20 cellular contexts compared by ENCODE assay signal in the genomic region with DNA sequence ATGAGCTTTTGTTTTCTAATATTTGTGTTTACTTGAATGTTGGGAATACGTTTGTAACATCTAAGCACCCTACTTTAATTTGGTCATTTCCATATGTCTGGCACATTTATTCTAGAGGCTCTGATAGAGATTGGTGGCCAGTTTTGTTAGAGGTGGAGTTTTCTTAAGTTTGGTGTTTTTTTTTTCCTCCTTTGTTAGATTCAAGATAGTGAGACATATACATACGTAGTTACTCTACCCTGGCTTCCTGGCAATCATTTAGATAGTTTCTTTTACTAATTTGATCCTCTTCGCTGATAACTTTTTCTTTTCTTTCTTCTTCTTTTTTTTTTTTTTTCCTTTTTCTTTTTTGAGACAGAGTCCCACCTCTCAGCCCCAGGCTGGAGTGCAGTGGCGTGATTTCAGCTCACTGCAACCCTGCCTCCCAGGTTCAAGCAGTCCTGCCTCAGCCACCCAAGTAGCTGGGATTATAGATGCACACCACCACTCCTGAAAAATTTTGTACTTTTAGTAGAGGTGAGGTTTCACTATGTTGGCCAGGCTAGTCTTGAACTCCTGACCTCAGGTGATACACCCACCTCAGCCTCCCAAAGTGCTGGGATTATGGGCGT. TPM values are rescaled to one million over a fixed set of nuclear protein-coding genes. Genes with fewer than 3 reads are reported as not detected.
A peak's percentile ranks its signal among the peaks of the same experiment; 100 is the strongest.
DNase-seq lines count a peak whose midpoint lies in the region; ATAC-seq and TF ChIP-seq lines count a peak whose summit lies in the region.
"Had no signal": no experiment of that assay in that cellular context is flagged by ENCODE, and none has a peak within 500 bp of the region (broad histone marks: within the 10 kb centered on the region; RNA-seq: fewer than 3 reads in every experiment).

No MANE protein-coding gene starts in this region.

- H3K9me3 ChIP-seq in MM.1S (replicated peaks; ENCODE audit: insufficient read depth, low read length) = no peaks in the 10 kb centered on the region
- H3K9me3 ChIP-seq: body of pancreas, sigmoid colon had no signal

- no peak for TF ChIP-seq CTCF in MM.1S (IDR thresholded peaks at IDR 0.05; ENCODE audit: low read length)

- H3K27me3 ChIP-seq in MM.1S (replicated peaks; ENCODE audit: insufficient read depth, low read length) = no peaks in the 10 kb centered on the region
- H3K27me3 ChIP-seq: body of pancreas, sigmoid colon, tibial artery had no signal

- peaks cover 5% of the 10 kb centered on the region for H3F3A ChIP-seq in MM.1S (ENCODE audit: insufficient read depth, low read length)

- H2AFZ ChIP-seq in MM.1S (ENCODE audit: low read length) = no peak overlapping the region
- H2AFZ ChIP-seq: parathyroid adenoma had no signal

- peaks cover 97% of the 10 kb centered on the region for H3K79me2 ChIP-seq in MM.1S (ENCODE audit: low read length)

- ATAC-seq in activated T-cell treated with anti-CD3 and anti-CD28 coated beads, Interleukin-2, amount 50 U/mL, for 72 hours (replicated peaks in 1 of 2) = peak; percentile 51 to 65
- ATAC-seq in activated naive CD8-positive, alpha-beta T cell treated with anti-CD3 and anti-CD28 coated beads, Interleukin-2, amount 50 U/mL, for 24 hours = no peak
- peak; percentile 73 for ATAC-seq in stimulated activated effector memory CD8-positive, alpha-beta T cell treated with anti-CD3 and anti-CD28 coated beads, Interleukin-12 subunit alpha, Interleukin-12 subunit beta, amount 100 ng/mL, for 72 hours
- no peak for ATAC-seq in GM18502 (IDR thresholded peaks at IDR 0.05; ENCODE audit: poor library complexity, unreplicated experiment)
- ATAC-seq: body of pancreas had no signal

- H3K36me3 Mint-ChIP-seq in activated T-cell treated with anti-CD3 and anti-CD28 coated beads, Interleukin-2, amount 50 U/mL, for 72 hours (ENCODE audit: insufficient read depth in 2 of 2) = peaks cover 25 to 54% of the 10 kb centered on the region in 2 donors
- H3K36me3 Mint-ChIP-seq in T-helper 1 cell treated with Interleukin-12 subunit alpha and Interleukin-12 subunit beta and Interleukin-4 antibody, amounts not matched to agents 30 μg/mL and 1 μg/mL, for 36 hours (ENCODE audit: low read depth) = peaks cover 63% of the 10 kb centered on the region
- peaks cover 70% of the 10 kb centered on the region for H3K36me3 Mint-ChIP-seq in activated naive CD8-positive, alpha-beta T cell treated with anti-CD3 and anti-CD28 coated beads, Interleukin-2, amount 50 U/mL, for 24 hours (ENCODE audit: low read depth)
- peaks cover 100% of the 10 kb centered on the region for H3K36me3 Mint-ChIP-seq in stimulated activated effector memory CD8-positive, alpha-beta T cell treated with anti-CD3 and anti-CD28 coated beads, Interleukin-12 subunit alpha, Interleukin-12 subunit beta, amount 100 ng/mL, for 72 hours

- H3K4me1 ChIP-seq in MM.1S (ENCODE audit: low read length) = peaks cover 10% of the 10 kb centered on the region
- H3K4me1 ChIP-seq: parathyroid adenoma had no signal

- H3K9me3 Mint-ChIP-seq in activated T-cell treated with anti-CD3 and anti-CD28 coated beads, Interleukin-2, amount 50 U/mL, for 72 hours = peaks cover 3 to 6% of the 10 kb centered on the region in 2 donors
- peaks cover 16% of the 10 kb centered on the region for H3K9me3 Mint-ChIP-seq in T-helper 1 cell treated with Interleukin-12 subunit alpha and Interleukin-12 subunit beta and Interleukin-4 antibody, amounts not matched to agents 30 μg/mL and 1 μg/mL, for 36 hours
- peaks cover 12% of the 10 kb centered on the region for H3K9me3 Mint-ChIP-seq in activated naive CD8-positive, alpha-beta T cell treated with anti-CD3 and anti-CD28 coated beads, Interleukin-2, amount 50 U/mL, for 24 hours
- peaks cover 8% of the 10 kb centered on the region for H3K9me3 Mint-ChIP-seq in stimulated activated effector memory CD8-positive, alpha-beta T cell treated with anti-CD3 and anti-CD28 coated beads, Interleukin-12 subunit alpha, Interleukin-12 subunit beta, amount 100 ng/mL, for 72 hours

- peaks cover 60% of the 10 kb centered on the region for H3K4me1 Mint-ChIP-seq in activated T-cell treated with anti-CD3 and anti-CD28 coated beads, Interleukin-2, amount 50 U/mL, for 72 hours (ENCODE audit: low read depth)
- H3K4me1 Mint-ChIP-seq in T-helper 1 cell treated with Interleukin-12 subunit alpha and Interleukin-12 subunit beta and Interleukin-4 antibody, amounts not matched to agents 30 μg/mL and 1 μg/mL, for 36 hours (ENCODE audit: low read depth) = peaks cover 58% of the 10 kb centered on the region
- H3K4me1 Mint-ChIP-seq in activated naive CD8-positive, alpha-beta T cell treated with anti-CD3 and anti-CD28 coated beads, Interleukin-2, amount 50 U/mL, for 24 hours = peaks cover 55% of the 10 kb centered on the region
- H3K4me1 Mint-ChIP-seq in stimulated activated effector memory CD8-positive, alpha-beta T cell treated with anti-CD3 and anti-CD28 coated beads, Interleukin-12 subunit alpha, Interleukin-12 subunit beta, amount 100 ng/mL, for 72 hours = peaks cover 75% of the 10 kb centered on the region

- H3K36me3 ChIP-seq in MM.1S (replicated peaks; ENCODE audit: insufficient read depth, low read length) = peaks cover 29% of the 10 kb centered on the region

- H3K4me3 Mint-ChIP-seq in activated T-cell treated with anti-CD3 and anti-CD28 coated beads, Interleukin-2, amount 50 U/mL, for 72 hours = peak overlapping the region; percentile 15 to 72
- peak overlapping the region; percentile 17 for H3K4me3 Mint-ChIP-seq in T-helper 1 cell treated with Interleukin-12 subunit alpha and Interleukin-12 subunit beta and Interleukin-4 antibody, amounts not matched to agents 30 μg/mL and 1 μg/mL, for 36 hours
- no peak overlapping the region for H3K4me3 Mint-ChIP-seq in activated naive CD8-positive, alpha-beta T cell treated with anti-CD3 and anti-CD28 coated beads, Interleukin-2, amount 50 U/mL, for 24 hours
- peak overlapping the region; percentile 46 for H3K4me3 Mint-ChIP-seq in stimulated activated effector memory CD8-positive, alpha-beta T cell treated with anti-CD3 and anti-CD28 coated beads, Interleukin-12 subunit alpha, Interleukin-12 subunit beta, amount 100 ng/mL, for 72 hours
- H3K4me3 Mint-ChIP-seq: naive B cell had no signal

- no peaks in the 10 kb centered on the region for H3K9me2 ChIP-seq in MM.1S (replicated peaks; ENCODE audit: insufficient read depth, low read length)

- no peak overlapping the region for H3K9ac ChIP-seq in MM.1S (ENCODE audit: low read length)
- H3K9ac ChIP-seq: parathyroid adenoma had no signal

- peaks cover 9% of the 10 kb centered on the region; the same call in 1 of the 2 replicates for H4K20me1 ChIP-seq in MM.1S (ENCODE audit: insufficient read depth, low read length)

- no peak for DNase-seq in activated T-cell treated with anti-CD3 and anti-CD28 coated beads, Interleukin-2, amount 50 U/mL, for 72 hours
- no peak for DNase-seq in activated T-cell treated with anti-CD3 and anti-CD28 coated beads, Interleukin-2, amount 50 U/mL, for 1 hour
- no peak for DNase-seq in activated naive CD8-positive, alpha-beta T cell treated with anti-CD3 and anti-CD28 coated beads, Interleukin-2, amount 50 U/mL, for 24 hours
- no peak for DNase-seq in stimulated activated effector memory CD8-positive, alpha-beta T cell treated with anti-CD3 and anti-CD28 coated beads, Interleukin-12 subunit alpha, Interleukin-12 subunit beta, amount 100 ng/mL, for 72 hours (ENCODE audit: low spot score in 2 of 2)
- no peak for DNase-seq in MM.1S
- no peak for DNase-seq in hypothalamus (lab: John Stamatoyannopoulos, UW)
- DNase-seq: body of pancreas, DMS79, H7, KBM-7, mammary epithelial cell, naive B cell, NCI-H82, SHP77, sigmoid colon, tibial artery, WERI-Rb-1 had no signal

- H3K27me3 Mint-ChIP-seq in activated T-cell treated with anti-CD3 and anti-CD28 coated beads, Interleukin-2, amount 50 U/mL, for 72 hours (ENCODE audit: low read depth) = no peaks in the 10 kb centered on the region
- H3K27me3 Mint-ChIP-seq in T-helper 1 cell treated with Interleukin-12 subunit alpha and Interleukin-12 subunit beta and Interleukin-4 antibody, amounts not matched to agents 30 μg/mL and 1 μg/mL, for 36 hours (ENCODE audit: low read depth) = no peaks in the 10 kb centered on the region
- no peaks in the 10 kb centered on the region for H3K27me3 Mint-ChIP-seq in activated naive CD8-positive, alpha-beta T cell treated with anti-CD3 and anti-CD28 coated beads, Interleukin-2, amount 50 U/mL, for 24 hours
- H3K27me3 Mint-ChIP-seq: naive B cell had no signal

- H3K4me2 ChIP-seq in MM.1S (ENCODE audit: low read depth, low read length) = no peak overlapping the region

- peak overlapping the region; percentile 98 for H3K27ac Mint-ChIP-seq in activated T-cell treated with anti-CD3 and anti-CD28 coated beads, Interleukin-2, amount 50 U/mL, for 72 hours
- H3K27ac Mint-ChIP-seq in T-helper 1 cell treated with Interleukin-12 subunit alpha and Interleukin-12 subunit beta and Interleukin-4 antibody, amounts not matched to agents 30 μg/mL and 1 μg/mL, for 36 hours = peak overlapping the region; percentile 77
- H3K27ac Mint-ChIP-seq in activated naive CD8-positive, alpha-beta T cell treated with anti-CD3 and anti-CD28 coated beads, Interleukin-2, amount 50 U/mL, for 24 hours = peak overlapping the region; percentile 78
- H3K27ac Mint-ChIP-seq in stimulated activated effector memory CD8-positive, alpha-beta T cell treated with anti-CD3 and anti-CD28 coated beads, Interleukin-12 subunit alpha, Interleukin-12 subunit beta, amount 100 ng/mL, for 72 hours = peak overlapping the region; percentile 88

- H3K27ac ChIP-seq in MM.1S (ENCODE audit: low read length) = no peak overlapping the region
- H3K27ac ChIP-seq: parathyroid adenoma, sigmoid colon, tibial artery, WERI-Rb-1 had no signal

- no peak overlapping the region for H3K4me3 ChIP-seq in MM.1S (ENCODE audit: low read length)
- H3K4me3 ChIP-seq: body of pancreas, sigmoid colon, tibial artery had no signal

RNA-seq across cellular contexts. Expression of a gene that starts 26.6 kb away (rescaled TPM):
- total RNA-seq in activated T-cell treated with anti-CD3 and anti-CD28 coated beads, Interleukin-2, amount 50 U/mL, for 72 hours = 100 to 1,000 TPM; 103 to 137 TPM

Comparison
In these comparisons a context has a peak if more than half of its experiments do, and no peak if none do; other contexts are left out.
1. ATAC-seq: peak in activated T-cell treated with anti-CD3 and anti-CD28 coated beads, Interleukin-2, amount 50 U/mL, for 72 hours (2 of 2) and stimulated activated effector memory CD8-positive, alpha-beta T cell treated with anti-CD3 and anti-CD28 coated beads, Interleukin-12 subunit alpha, Interleukin-12 subunit beta, amount 100 ng/mL, for 72 hours (single experiment); none in activated naive CD8-positive, alpha-beta T cell treated with anti-CD3 and anti-CD28 coated beads, Interleukin-2, amount 50 U/mL, for 24 hours (single experiment) and GM18502 (single experiment).
2. Peak in every context shown above with its lines, with median percentiles within 50 percentile points of each other: H3K27ac Mint-ChIP-seq.